19 cellular contexts compared by ENCODE assay signal in the genomic region with DNA sequence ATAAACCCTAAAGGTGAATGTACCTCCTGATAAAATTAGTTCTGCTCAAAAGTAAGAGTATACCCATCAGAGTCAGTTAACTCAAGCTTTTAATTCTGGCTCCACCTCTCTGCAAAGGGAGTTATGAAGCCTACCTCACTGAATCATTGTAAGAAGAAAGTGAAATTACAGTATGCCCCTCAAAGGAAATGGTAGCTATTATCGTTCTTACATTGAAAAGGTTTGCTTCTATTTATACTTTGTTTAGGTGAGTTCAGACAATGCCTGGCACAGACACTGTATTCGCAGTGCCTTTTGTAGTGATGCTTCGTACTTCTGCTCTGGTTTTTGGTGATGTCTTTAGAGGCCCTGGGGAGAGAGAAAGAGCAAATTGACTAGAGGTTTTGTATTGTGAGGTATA. TPM values are rescaled to one million over a fixed set of nuclear protein-coding genes. Genes with fewer than 3 reads are reported as not detected.
DNase-seq lines count a peak whose midpoint lies in the region; ATAC-seq, FAIRE-seq and TF ChIP-seq lines count a peak whose summit lies in the region.
"Had no signal": no experiment of that assay in that cellular context is flagged by ENCODE, and none has a peak within 500 bp of the region (broad histone marks: within the 10 kb centered on the region; RNA-seq: fewer than 3 reads in every experiment).

No MANE protein-coding gene starts in this region.

- intact Hi-C loops in GM12878 (cut with micrococcal nuclease; ENCODE audit: unreplicated experiment), result loop anchor here (10.0 kb wide), 1 partner anchor 215 kb away; no protein-coding TSS in a partner anchor

- peak overlapping the region; percentile 36 for H3K4me2 ChIP-seq in MM.1S (ENCODE audit: low read depth, low read length)
- H3K4me2 ChIP-seq in GM12878 (ENCODE audit: control insufficient read depth, insufficient read depth), result peak overlapping the region; percentile 80
- H3K4me2 ChIP-seq: smooth muscle cell had no signal

- RAD21 ChIA-PET in GM12878 (lab: Charles Lee; ENCODE audit: unreplicated experiment), result interaction anchor here (3.0 to 3.9 kb wide), 3 partner anchors 11 to 344 kb away, joined by 17 to 20 read pairs (median 17); partner anchors contain the start of genes MROH8 and RPN2

- WGBS in GM12878 (ENCODE audit: insufficient coverage, insufficient replicate concordance, low lambda C conversion rate, missing lambda C conversion rate), result 3% methylated on average over 3 of the region's 3 CpGs

- H3K27me3 ChIP-seq in MM.1S (replicated peaks; ENCODE audit: insufficient read depth, low read length) (no peaks in the 10 kb centered on the region), GM12878 (replicated peaks in 1 of 2; ENCODE audit: control insufficient read depth in 2 of 2, insufficient read depth in 2 of 2, low read length in 1 of 2) (no peaks in the 10 kb centered on the region), skeletal muscle tissue (ENCODE audit: control insufficient read depth in 3 of 3, insufficient read depth in 3 of 3, low read length in 3 of 3) (no peaks in the 10 kb centered on the region)
- H3K27me3 ChIP-seq: breast epithelium, upper lobe of right lung had no signal

- H3K79me2 ChIP-seq in MM.1S (ENCODE audit: low read length), result peaks cover 95% of the 10 kb centered on the region
- H3K79me2 ChIP-seq in GM12878 (ENCODE audit: control insufficient read depth, insufficient read depth, low read length), result peaks cover 68% of the 10 kb centered on the region

- H3F3A ChIP-seq in MM.1S (ENCODE audit: insufficient read depth, low read length), result peaks cover 21% of the 10 kb centered on the region

- no peaks in the 10 kb centered on the region for H3K27me3 Mint-ChIP-seq in activated CD4-positive, alpha-beta T cell treated with anti-CD3 and anti-CD28 coated beads, Interleukin-2, amount 10 ng/mL, durations not matched to agents 7 days and 5 days

- H3K27ac ChIP-seq in MM.1S (ENCODE audit: low read length), result peak overlapping the region; percentile 22; the same call in 1 of the 2 replicates
- peak overlapping the region; percentile 53; the same call in 1 of the 2 replicates for H3K27ac ChIP-seq in GM12878 (ENCODE audit: control insufficient read depth, insufficient read depth)
- H3K27ac ChIP-seq in skeletal muscle tissue (ENCODE audit: low read depth, low read length), result peak overlapping the region; percentile 67
- H3K27ac ChIP-seq: breast epithelium, upper lobe of right lung had no signal

- H3K9ac ChIP-seq in MM.1S (ENCODE audit: low read length) (no peak overlapping the region), GM12878 (ENCODE audit: control insufficient read depth, insufficient read depth, low read length) (peak overlapping the region; percentile 24), skeletal muscle tissue (ENCODE audit: low read depth in 1 of 3, low read length in 3 of 3) (peak overlapping the region in 1 of 3 donors; percentile 33)

- H3K9me3 ChIP-seq in MM.1S (replicated peaks; ENCODE audit: insufficient read depth, low read length) (no peaks in the 10 kb centered on the region), GM12878 (replicated peaks; ENCODE audit: control insufficient read depth, insufficient read depth, low read length) (no peaks in the 10 kb centered on the region), skeletal muscle tissue (ENCODE audit: control insufficient read depth in 3 of 3, low read length in 3 of 3) (no peaks in the 10 kb centered on the region)
- H3K9me3 ChIP-seq: breast epithelium, upper lobe of right lung had no signal

- no peaks in the 10 kb centered on the region for H3K9me2 ChIP-seq in MM.1S (replicated peaks; ENCODE audit: insufficient read depth, low read length)

- H4K20me1 ChIP-seq in MM.1S (ENCODE audit: insufficient read depth, low read length), result peaks cover 54% of the 10 kb centered on the region
- peaks cover 3% of the 10 kb centered on the region; the same call in 1 of the 2 replicates for H4K20me1 ChIP-seq in GM12878 (ENCODE audit: control insufficient read depth, insufficient read depth)

- TF ChIP-seq POLR2A in GM12878 (IDR thresholded peaks at IDR 0.05; ENCODE audit: low read depth, low read length), result no peak

- peak overlapping the region; percentile 76 for H3K27ac Mint-ChIP-seq in activated CD4-positive, alpha-beta T cell treated with anti-CD3 and anti-CD28 coated beads, Interleukin-2, amount 10 ng/mL, durations not matched to agents 7 days and 5 days
- H3K27ac Mint-ChIP-seq: mesothelial cell of epicardium had no signal

- TF ChIP-seq EP300 in GM12878 (IDR thresholded peaks at IDR 0.05; ENCODE audit: borderline replicate concordance in 1 of 2, control insufficient read depth in 1 of 2, low read depth in 2 of 2, low read length in 2 of 2), result no peak

- CTCF ChIA-PET in activated CD4-positive, alpha-beta T cell treated with anti-CD3 and anti-CD28 coated beads, Interleukin-2, amount 10 ng/mL, durations not matched to agents 7 days and 5 days (lab: Charles Lee), result interaction anchor here (0.9 to 4.5 kb wide), 2 partner anchors 12 to 147 kb away, joined by 3 to 43 read pairs; partner anchors contain the start of genes MROH8 and RPN2
- CTCF ChIA-PET in GM12878 (lab: Yijun Ruan, JAX), result interaction anchor here (0.6 to 13.5 kb wide), 12 partner anchors 8 to 402 kb away, joined by 3 to 200 read pairs (median 4); partner anchors contain the start of genes BLCAP, MROH8 and RPN2

- in situ Hi-C loops in GM12878 (cut with MboI), result no loop called here

- SMC1A ChIA-PET in GM12878 (lab: Charles Lee; ENCODE audit: uncharacterized antibody, unreplicated experiment), result interaction anchor here (0.5 to 1.8 kb wide), 11 partner anchors 8 to 1053 kb away, joined by 3 to 11 read pairs (median 4); partner anchors contain the start of genes MROH8 and RPN2

- H3K36me3 Mint-ChIP-seq in activated CD4-positive, alpha-beta T cell treated with anti-CD3 and anti-CD28 coated beads, Interleukin-2, amount 10 ng/mL, durations not matched to agents 7 days and 5 days (ENCODE audit: low read depth), result peaks cover 61% of the 10 kb centered on the region

- H3K36me3 ChIP-seq in MM.1S (replicated peaks; ENCODE audit: insufficient read depth, low read length) (peaks cover 12% of the 10 kb centered on the region), GM12878 (ENCODE audit: control insufficient read depth in 2 of 2, insufficient read depth in 2 of 2, low read length in 1 of 2) (peaks cover 23 to 43% of the 10 kb centered on the region in 2 experiments), skeletal muscle tissue (ENCODE audit: control insufficient read depth in 3 of 3, insufficient read depth in 3 of 3, low read length in 3 of 3) (peaks cover 4 to 17% (median 9%) of the 10 kb centered on the region in 3 donors)
- H3K36me3 ChIP-seq: breast epithelium had no signal

- TF ChIP-seq RAD21 in GM12878 (IDR thresholded peaks at IDR 0.05; ENCODE audit: insufficient read depth, low read depth, low read length), result no peak

- ATAC-seq in GM12878 (peak; percentile 67), HG03432 (IDR thresholded peaks at IDR 0.05; ENCODE audit: unreplicated experiment) (no peak)
- ATAC-seq: HCT116, upper lobe of right lung had no signal

- no peak for TF ChIP-seq CTCF in MM.1S (IDR thresholded peaks at IDR 0.05; ENCODE audit: low read length)
- no peak for TF ChIP-seq CTCF in GM12878 (IDR thresholded peaks at IDR 0.05 in 2 of 3, conservative IDR thresholded peaks at IDR 0.05 in 1 of 3; ENCODE audit: control insufficient read depth in 2 of 3, extremely low read depth in 1 of 3, insufficient read depth in 1 of 3, low read depth in 3 of 3, low read length in 3 of 3)

- TSS peak; percentile 14 for BruUV-seq in GM12878 (replicated peaks; lab: Mats Ljungman, UMichigan)

- POLR2A ChIA-PET in activated CD4-positive, alpha-beta T cell treated with anti-CD3 and anti-CD28 coated beads, Interleukin-2, amount 10 ng/mL, durations not matched to agents 7 days and 5 days (lab: Charles Lee), result no interaction called here
- POLR2A ChIA-PET in GM12878 (lab: Charles Lee), result interaction anchor here (1.0 to 2.8 kb wide), 3 partner anchors 12 to 350 kb away, joined by 3 to 22 read pairs (median 3); partner anchors contain the start of genes MROH8 and RPN2

- no peak for DNase-seq in activated CD4-positive, alpha-beta T cell treated with anti-CD3 and anti-CD28 coated beads, Interleukin-2, amount 10 ng/mL, durations not matched to agents 7 days and 5 days
- no peak for DNase-seq in activated CD4-positive, alpha-beta T cell treated with anti-CD3 and anti-CD28 coated beads, Interleukin-2, amount 50 U/mL, for 48 hours
- peak; percentile 64 for DNase-seq in MM.1S
- peak; percentile 45 for DNase-seq in GM12878 (ENCODE audit: low read depth, low spot score)
- DNase-seq in C1 segment of cervical spinal cord (lab: John Stamatoyannopoulos, UW), result no peak
- no peak for DNase-seq in pons (ENCODE audit: low spot score)
- DNase-seq: activated CD4-positive, CD25-positive, alpha-beta regulatory T cell treated with anti-CD3 and anti-CD28 coated beads, Interleukin-2, amount 50 U/mL, for 72 hours; activated effector memory CD4-positive, alpha-beta T cell treated with Interleukin-2 at 50 U/mL for 16 hours; hippocampal formation; NCI-H2081; NCI-H748 treated with DMSO at 0.1 percent for 48 hours; stimulated activated naive CD4-positive, alpha-beta T cell; upper lobe of right lung had no signal

- H2AFZ ChIP-seq in MM.1S (ENCODE audit: low read length) (no peak overlapping the region), GM12878 (ENCODE audit: control insufficient read depth, low read depth, low read length) (no peak overlapping the region)

- H3K4me1 Mint-ChIP-seq in activated CD4-positive, alpha-beta T cell treated with anti-CD3 and anti-CD28 coated beads, Interleukin-2, amount 10 ng/mL, durations not matched to agents 7 days and 5 days, result peaks cover 63% of the 10 kb centered on the region

- no peaks in the 10 kb centered on the region for H3K9me3 Mint-ChIP-seq in activated CD4-positive, alpha-beta T cell treated with anti-CD3 and anti-CD28 coated beads, Interleukin-2, amount 10 ng/mL, durations not matched to agents 7 days and 5 days
- H3K9me3 Mint-ChIP-seq: mesothelial cell of epicardium had no signal

- peak overlapping the region; percentile 11 for H3K4me3 Mint-ChIP-seq in activated CD4-positive, alpha-beta T cell treated with anti-CD3 and anti-CD28 coated beads, Interleukin-2, amount 10 ng/mL, durations not matched to agents 7 days and 5 days
- H3K4me3 Mint-ChIP-seq: mesothelial cell of epicardium had no signal

- no peak overlapping the region for H3K4me3 ChIP-seq in MM.1S (ENCODE audit: low read length)
- peak overlapping the region; percentile 37; the same call in 1 of the 2 replicates for H3K4me3 ChIP-seq in GM12878
- no peak overlapping the region for H3K4me3 ChIP-seq in skeletal muscle tissue (ENCODE audit: low read length in 3 of 3)
- H3K4me3 ChIP-seq: breast epithelium, smooth muscle cell, upper lobe of right lung had no signal

- FAIRE-seq in GM12878 (lab: Jason Lieb, UNC), result peak; percentile 41

- peaks cover 26% of the 10 kb centered on the region for H3K4me1 ChIP-seq in MM.1S (ENCODE audit: low read length)
- H3K4me1 ChIP-seq in GM12878 (ENCODE audit: control insufficient read depth, insufficient read depth, low read length), result peaks cover 17% of the 10 kb centered on the region
- H3K4me1 ChIP-seq in skeletal muscle tissue (ENCODE audit: control insufficient read depth in 3 of 3, insufficient read depth in 3 of 3, low read length in 3 of 3), result peaks cover 15 to 45% (median 35%) of the 10 kb centered on the region in 3 donors

RNA-seq across cellular contexts. Expression of gene MROH8, which starts 10.3 kb away (rescaled TPM):
- 1 to 10 TPM; 2.5 to 3.0 TPM for total RNA-seq in activated CD4-positive, alpha-beta T cell treated with anti-CD3 and anti-CD28 coated beads, Interleukin-2, amount 10 ng/mL, durations not matched to agents 7 days and 5 days
- total RNA-seq in GM12878 (2013; cell fraction: nucleolus; rRNA removed), result 4.5 and 4.9 TPM in 2 replicates
- total RNA-seq in GM12878 (2014; rRNA removed) (1.4 and 1.6 TPM in 2 replicates), GM12878 (2014; rRNA removed; fragmentation: Illumina TruSeq; extraction: Trizol) (1.6 and 2.5 TPM in 2 replicates), GM12878 (2021) (1.5 and 2.3 TPM in 2 replicates), skeletal muscle tissue (1.0 TPM)
- polyA plus RNA-seq in GM12878 (2011; ENCODE audit: low read depth), result 0.76 TPM
- polyA plus RNA-seq in GM12878 (2011; rRNA removed) (1.7 and 2.8 TPM in 2 replicates), GM12878 (2014; fragmentation: Illumina TruSeq; extraction: Trizol) (2.8 and 4.0 TPM in 2 replicates), GM12878 (2014; fragmentation: Nextera tagmentation; extraction: Ambion mirVana) (under 1 TPM; 0.16 to 0.93 TPM), GM12878 (2014; rRNA removed) (1.9 TPM in 2 replicates), GM12878 (2016; fragmentation: Nextera tagmentation; extraction: Ambion mirVana) (1 to 10 TPM; 2.6 to 2.8 TPM)
- polyA plus RNA-seq in GM12878 (2011; cell fraction: cytosol; rRNA removed), result 1.9 and 2.0 TPM in 2 replicates
- 2.5 and 3.3 TPM in 2 replicates for polyA plus RNA-seq in GM12878 (2011; cell fraction: nucleus; rRNA removed)
- 1.4 and 2.0 TPM in 2 replicates for polyA plus RNA-seq in GM12878 (2012)
- 2.0 and 3.1 TPM in 2 replicates for polyA minus RNA-seq in GM12878 (2011; rRNA and poly(A)+ RNA removed)
- 0.80 TPM in 1 of 2 replicates, not detected in the other for polyA minus RNA-seq in GM12878 (2011; cell fraction: cytosol; rRNA and poly(A)+ RNA removed)
- 1.5 and 2.7 TPM in 2 replicates for polyA minus RNA-seq in GM12878 (2011; cell fraction: nucleus; rRNA and poly(A)+ RNA removed)

RNA-seq across cellular contexts. Expression of gene RPN2, which starts 10.5 kb away (rescaled TPM):
- 100 to 1,000 TPM; 154 to 176 TPM for total RNA-seq in activated CD4-positive, alpha-beta T cell treated with anti-CD3 and anti-CD28 coated beads, Interleukin-2, amount 10 ng/mL, durations not matched to agents 7 days and 5 days
- total RNA-seq in GM12878 (2013; cell fraction: nucleolus; rRNA removed), result 134 and 140 TPM in 2 replicates
- 225 and 248 TPM in 2 replicates for total RNA-seq in GM12878 (2014; rRNA removed)
- total RNA-seq in GM12878 (2014; rRNA removed; fragmentation: Illumina TruSeq; extraction: Trizol), result 231 and 241 TPM in 2 replicates
- total RNA-seq in GM12878 (2021), result 157 and 161 TPM in 2 replicates
- polyA plus RNA-seq in GM12878 (2011; ENCODE audit: low read depth), result 147 TPM
- polyA plus RNA-seq in GM12878 (2011; rRNA removed), result 162 and 222 TPM in 2 replicates
- 220 and 255 TPM in 2 replicates for polyA plus RNA-seq in GM12878 (2011; cell fraction: cytosol; rRNA removed)
- polyA plus RNA-seq in GM12878 (2011; cell fraction: nucleus; rRNA removed), result 147 and 211 TPM in 2 replicates
- polyA plus RNA-seq in GM12878 (2012), result 136 and 163 TPM in 2 replicates
- 198 and 207 TPM in 2 replicates for polyA plus RNA-seq in GM12878 (2014; fragmentation: Illumina TruSeq; extraction: Trizol)
- polyA plus RNA-seq in GM12878 (2014; fragmentation: Nextera tagmentation; extraction: Ambion mirVana), result 100 to 1,000 TPM; 274 to 365 TPM
- polyA plus RNA-seq in GM12878 (2014; rRNA removed), result 133 and 148 TPM in 2 replicates
- polyA plus RNA-seq in GM12878 (2016; fragmentation: Nextera tagmentation; extraction: Ambion mirVana), result 100 to 1,000 TPM; 298 to 306 TPM
- polyA minus RNA-seq in GM12878 (2011; rRNA and poly(A)+ RNA removed), result 278 and 290 TPM in 2 replicates
- 116 and 157 TPM in 2 replicates for polyA minus RNA-seq in GM12878 (2011; cell fraction: cytosol; rRNA and poly(A)+ RNA removed)
- polyA minus RNA-seq in GM12878 (2011; cell fraction: nucleus; rRNA and poly(A)+ RNA removed), result 54.9 and 77.2 TPM in 2 replicates
- 117 TPM for total RNA-seq in skeletal muscle tissue

Comparison
In these comparisons a context has a peak if more than half of its experiments do, and no peak if none do; other contexts are left out.
1. DNase-seq: peak in MM.1S (single experiment) and GM12878 (single experiment); none in activated CD4-positive, alpha-beta T cell treated with anti-CD3 and anti-CD28 coated beads, Interleukin-2, amount 10 ng/mL, durations not matched to agents 7 days and 5 days (single experiment), activated CD4-positive, alpha-beta T cell treated with anti-CD3 and anti-CD28 coated beads, Interleukin-2, amount 50 U/mL, for 48 hours (0 of 2), C1 segment of cervical spinal cord (0 of 14) and pons (single experiment).
2. Peak in every context shown above with its lines, with median percentiles within 50 percentile points of each other: H3K27ac ChIP-seq.